ENCODE assay signal across 8 cellular contexts in genomic region chr3:28349397-28350000, GRCh38. TPM values are rescaled to one million over a fixed set of nuclear protein-coding genes. Genes with fewer than 3 reads are reported as not detected.
DNase-seq lines count a peak whose midpoint lies in the region; TF ChIP-seq lines count a peak whose summit lies in the region.

No MANE protein-coding gene starts in this region.

- peak overlapping the region; percentile 91 for H3K4me3 ChIP-seq in HUES6 (ENCODE audit: low read depth, low read length)
- peak overlapping the region; percentile 51; the same call in 1 of the 2 replicates for H3K4me3 ChIP-seq in iPS DF 6.9 (ENCODE audit: low read length)
- H3K4me3 ChIP-seq in spleen: peak overlapping the region; percentile 63 to 88 (median 74)

- peaks cover 66% of the 10 kb centered on the region for H3K4me1 Mint-ChIP-seq in activated T-helper 1 cell treated with anti-CD3 and anti-CD28 coated beads, Interleukin-12 subunit alpha, Interleukin-12 subunit beta, Interleukin-2, Interleukin-4 antibody, amounts not matched to agents 30 ng/mL and 10 ng/mL and 1 ng/mL, durations not matched to agents 14 hours and 24 hours and 36 hours (ENCODE audit: low read depth)

- DNase-seq in NCI-H1436 (lab: John Stamatoyannopoulos, UW) (peak; percentile 62), NCI-H1436 treated with DMSO at 0.1 percent for 48 hours (lab: John Stamatoyannopoulos, UW) (no peak), iPS DF 6.9 (ENCODE audit: low read depth, low spot score) (no peak), spleen (no peak), EL (no peak), foreskin melanocyte (no peak)
- DNase-seq in activated T-helper 1 cell treated with anti-CD3 and anti-CD28 coated beads, Interleukin-12 subunit alpha, Interleukin-12 subunit beta, Interleukin-2, Interleukin-4 antibody, amounts not matched to agents 30 ng/mL and 10 ng/mL and 1 ng/mL, durations not matched to agents 14 hours and 24 hours and 36 hours (ENCODE audit: low spot score): no peak

- H3K4me1 ChIP-seq in HUES6 (ENCODE audit: control insufficient read depth, insufficient read depth, low read length) (peaks cover 9% of the 10 kb centered on the region; the same call in 1 of the 2 replicates), iPS DF 6.9 (ENCODE audit: control insufficient read depth, insufficient read depth, low read length) (no peaks in the 10 kb centered on the region), spleen (peaks cover 22 to 63% (median 46%) of the 10 kb centered on the region in 6 donors)

- H3K27me3 ChIP-seq in HUES6 (ENCODE audit: control insufficient read depth, insufficient read depth, low read length): no peaks in the 10 kb centered on the region
- H3K27me3 ChIP-seq in iPS DF 6.9 (ENCODE audit: control insufficient read depth, insufficient read depth, low read length): no peaks in the 10 kb centered on the region
- no peaks in the 10 kb centered on the region for H3K27me3 ChIP-seq in spleen (replicated peaks in 1 of 7)

- H3K36me3 ChIP-seq in HUES6 (ENCODE audit: control insufficient read depth, insufficient read depth, low read length): no peaks in the 10 kb centered on the region
- H3K36me3 ChIP-seq in iPS DF 6.9 (ENCODE audit: control insufficient read depth, insufficient read depth, low read length): no peaks in the 10 kb centered on the region
- H3K36me3 ChIP-seq in spleen: peaks cover 4 to 26% (median 6%) of the 10 kb centered on the region in 6 donors

- intact Hi-C loops in activated T-helper 1 cell treated with anti-CD3 and anti-CD28 coated beads, Interleukin-12 subunit alpha, Interleukin-12 subunit beta, Interleukin-2, Interleukin-4 antibody, amounts not matched to agents 30 ng/mL and 10 ng/mL and 1 ng/mL, durations not matched to agents 14 hours and 24 hours and 36 hours (cut with micrococcal nuclease): loop anchor here (1.0 to 10.0 kb wide), 9 partner anchors 108 to 1998 kb away; partner anchors contain the start of genes CMC1, NEK10, RBMS3 and SLC4A7
- intact Hi-C loops in spleen (cut with DNase I; ENCODE audit: low total_unique reads): no loop called here

- peak overlapping the region; percentile 98 for H3K4me3 Mint-ChIP-seq in activated T-helper 1 cell treated with anti-CD3 and anti-CD28 coated beads, Interleukin-12 subunit alpha, Interleukin-12 subunit beta, Interleukin-2, Interleukin-4 antibody, amounts not matched to agents 30 ng/mL and 10 ng/mL and 1 ng/mL, durations not matched to agents 14 hours and 24 hours and 36 hours

- H3K36me3 Mint-ChIP-seq in activated T-helper 1 cell treated with anti-CD3 and anti-CD28 coated beads, Interleukin-12 subunit alpha, Interleukin-12 subunit beta, Interleukin-2, Interleukin-4 antibody, amounts not matched to agents 30 ng/mL and 10 ng/mL and 1 ng/mL, durations not matched to agents 14 hours and 24 hours and 36 hours (ENCODE audit: low read depth): peaks cover 23% of the 10 kb centered on the region

- H3K9me3 ChIP-seq in HUES6 (ENCODE audit: control insufficient read depth, insufficient read depth, low read depth, low read length) (peaks cover 6% of the 10 kb centered on the region; the same call in 1 of the 2 replicates), iPS DF 6.9 (ENCODE audit: control insufficient read depth, insufficient read depth, low read length) (no peaks in the 10 kb centered on the region), spleen (peaks cover 0 to 39% (median 29%) of the 10 kb centered on the region in 8 donors)

- no peak for TF ChIP-seq POLR2A in spleen (IDR thresholded peaks at IDR 0.05)

- H3K27ac Mint-ChIP-seq in activated T-helper 1 cell treated with anti-CD3 and anti-CD28 coated beads, Interleukin-12 subunit alpha, Interleukin-12 subunit beta, Interleukin-2, Interleukin-4 antibody, amounts not matched to agents 30 ng/mL and 10 ng/mL and 1 ng/mL, durations not matched to agents 14 hours and 24 hours and 36 hours: peak overlapping the region; percentile 98

- H3K9ac ChIP-seq in HUES6 (ENCODE audit: low read length): peak overlapping the region; percentile 92

- H3K27ac ChIP-seq in HUES6 (ENCODE audit: low read depth, low read length): 0 out of 2 replicates have a peak overlapping the region, but pooled peaks have one; percentile 94
- H3K27ac ChIP-seq in iPS DF 6.9 (ENCODE audit: low read length): no peak overlapping the region
- peak overlapping the region; percentile 98 to 99 (median 99) for H3K27ac ChIP-seq in spleen

- WGBS in iPS DF 6.9 (ENCODE audit: insufficient coverage, insufficient read length): no CpG with 5 or more reads among the region's 16 CpGs
- WGBS in spleen, 5 donors: 24 to 32% (median 29%) methylated on average over 16 of the region's 16 CpGs

- TF ChIP-seq CTCF in spleen (IDR thresholded peaks at IDR 0.05 in 8 of 11, conservative IDR thresholded peaks at IDR 0.05 in 3 of 11): no peak

- H3K9me3 Mint-ChIP-seq in activated T-helper 1 cell treated with anti-CD3 and anti-CD28 coated beads, Interleukin-12 subunit alpha, Interleukin-12 subunit beta, Interleukin-2, Interleukin-4 antibody, amounts not matched to agents 30 ng/mL and 10 ng/mL and 1 ng/mL, durations not matched to agents 14 hours and 24 hours and 36 hours: peaks cover 18% of the 10 kb centered on the region

- H3K27me3 Mint-ChIP-seq in activated T-helper 1 cell treated with anti-CD3 and anti-CD28 coated beads, Interleukin-12 subunit alpha, Interleukin-12 subunit beta, Interleukin-2, Interleukin-4 antibody, amounts not matched to agents 30 ng/mL and 10 ng/mL and 1 ng/mL, durations not matched to agents 14 hours and 24 hours and 36 hours (ENCODE audit: insufficient read depth): no peaks in the 10 kb centered on the region

RNA-seq across cellular contexts. Expression of gene AZI2, which starts 0.9 kb away (rescaled TPM):
- 43.7 and 44.8 TPM in 2 replicates for total RNA-seq in activated T-helper 1 cell treated with anti-CD3 and anti-CD28 coated beads, Interleukin-12 subunit alpha, Interleukin-12 subunit beta, Interleukin-2, Interleukin-4 antibody, amounts not matched to agents 30 ng/mL and 10 ng/mL and 1 ng/mL, durations not matched to agents 14 hours and 24 hours and 36 hours
- 10 to 100 TPM; 42.6 to 60.3 (median 51.5) TPM for total RNA-seq in spleen
- polyA plus RNA-seq in spleen: 10 to 100 TPM; 17.9 to 22.6 (median 18.6) TPM

RNA-seq across cellular contexts. Expression of gene ZCWPW2, which starts 1.0 kb away (rescaled TPM):
- 0.24 TPM in 1 of 2 replicates, not detected in the other for total RNA-seq in activated T-helper 1 cell treated with anti-CD3 and anti-CD28 coated beads, Interleukin-12 subunit alpha, Interleukin-12 subunit beta, Interleukin-2, Interleukin-4 antibody, amounts not matched to agents 30 ng/mL and 10 ng/mL and 1 ng/mL, durations not matched to agents 14 hours and 24 hours and 36 hours
- under 1 TPM in 4 of 7 donors, not detected in 3; 0.34 to 0.76 (median 0.45) TPM for total RNA-seq in spleen
- under 1 TPM; 0.35 to 0.50 (median 0.37) TPM for polyA plus RNA-seq in spleen
